In genomic region chr13:96904232-96904631, GRCh38 we compare ENCODE assay signal across 1 cellular context.
TF ChIP-seq lines count a peak whose summit lies in the region.

No MANE protein-coding gene starts in this region.

TF ChIP-seq in WTC11, 78 proteins besides CTCF, POLR2A, EP300 and RAD21 (continued from another document):
- TF ChIP-seq AFF4 (CRISPR knock-in tag; IDR thresholded peaks at IDR 0.05; ENCODE audit: borderline replicate concordance): no peak
